Comparison of ENCODE assay signal across 15 cellular contexts in the genomic region with DNA sequence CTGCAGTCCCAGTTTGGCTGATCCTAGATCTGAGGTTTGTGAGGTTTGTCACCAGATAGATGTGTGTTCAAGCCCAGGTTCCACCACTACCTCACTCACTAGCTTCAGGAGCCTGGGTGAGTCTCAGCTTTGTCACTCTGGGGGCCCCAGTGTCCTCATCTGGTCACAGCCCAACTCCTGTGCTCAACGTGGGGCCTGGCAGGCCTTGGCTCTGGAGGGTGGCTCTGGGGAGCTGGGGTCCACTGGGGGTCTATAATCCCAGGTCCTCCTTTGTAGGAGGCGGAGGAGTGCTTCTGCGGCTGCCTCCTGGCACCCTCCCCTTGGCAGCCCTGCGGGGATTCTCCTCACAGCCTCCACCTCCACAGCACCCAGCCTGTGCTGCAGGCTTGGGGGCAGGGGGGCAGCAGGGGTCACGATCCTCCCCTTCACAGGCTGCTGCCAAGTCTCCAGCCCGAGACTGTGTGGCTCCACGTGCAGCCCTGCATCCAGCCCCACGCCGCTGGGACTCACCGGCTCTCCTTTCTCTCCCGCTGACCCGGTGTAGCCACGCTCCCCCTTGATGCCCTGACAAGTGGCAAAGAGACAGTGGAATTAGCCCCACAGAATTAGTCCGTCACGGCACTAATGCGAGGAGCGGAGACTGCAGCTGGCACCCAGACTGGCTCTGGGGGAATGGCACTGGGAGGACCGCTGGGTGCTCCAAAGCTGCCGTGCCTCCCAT. TPM values are rescaled to one million over a fixed set of nuclear protein-coding genes. Genes with fewer than 3 reads are reported as not detected.
DNase-seq lines count a peak whose midpoint lies in the region; ATAC-seq and TF ChIP-seq lines count a peak whose summit lies in the region.
"Had no signal": no experiment of that assay in that cellular context is flagged by ENCODE, and none has a peak within 500 bp of the region (broad histone marks: within the 10 kb centered on the region; RNA-seq: fewer than 3 reads in every experiment).

No MANE protein-coding gene starts in this region.

- H3K27ac ChIP-seq in breast epithelium, result peak overlapping the region; percentile 54 to 55
- peak overlapping the region; percentile 34 to 49 for H3K27ac ChIP-seq in tibial artery

- no peaks in the 10 kb centered on the region for H3K36me3 ChIP-seq in breast epithelium
- no peaks in the 10 kb centered on the region for H3K36me3 ChIP-seq in mucosa of stomach (ENCODE audit: control insufficient read depth, insufficient read depth, low read length)
- peaks cover 0 to 43% (median 0%) of the 10 kb centered on the region in 3 donors for H3K36me3 ChIP-seq in tibial artery

- H3K9me3 ChIP-seq in breast epithelium (no peaks in the 10 kb centered on the region), mucosa of stomach (ENCODE audit: control insufficient read depth, low read length) (no peaks in the 10 kb centered on the region), tibial artery (no peaks in the 10 kb centered on the region)
- H3K9me3 ChIP-seq: ascending aorta had no signal

- H3K27me3 ChIP-seq in breast epithelium, result no peaks in the 10 kb centered on the region
- H3K27me3 ChIP-seq in mucosa of stomach (ENCODE audit: control insufficient read depth, insufficient read depth, low read length), result peaks cover 5% of the 10 kb centered on the region
- H3K27me3 ChIP-seq in tibial artery, result no peaks in the 10 kb centered on the region
- H3K27me3 ChIP-seq: ascending aorta had no signal

- no peak for ATAC-seq in GM21717 (IDR thresholded peaks at IDR 0.05; ENCODE audit: unreplicated experiment)

- no peak for TF ChIP-seq POLR2A in breast epithelium (IDR thresholded peaks at IDR 0.05)

- H3K4me1 ChIP-seq in breast epithelium (peaks cover 7 to 25% of the 10 kb centered on the region in 2 donors), mucosa of stomach (ENCODE audit: control insufficient read depth, insufficient read depth, low read length) (peaks cover 50% of the 10 kb centered on the region), tibial artery (peaks cover 8 to 64% (median 52%) of the 10 kb centered on the region in 4 donors)

- H3K4me3 ChIP-seq in breast epithelium (no peak overlapping the region), mucosa of stomach (ENCODE audit: low read length) (no peak overlapping the region), tibial artery (no peak overlapping the region)
- H3K4me3 ChIP-seq: ascending aorta had no signal

- peak; percentile 30 for DNase-seq in NCI-H69 (lab: John Stamatoyannopoulos, UW)
- DNase-seq in breast epithelium (ENCODE audit: low spot score in 2 of 2), result no peak
- DNase-seq in tibial artery, result no peak
- DNase-seq in GM19238 (ENCODE audit: insufficient read length, low spot score), result no peak
- no peak for DNase-seq in GM03348 (ENCODE audit: low spot score)
- DNase-seq: activated CD4-positive, alpha-beta T cell treated with anti-CD3 and anti-CD28 coated beads, Interleukin-2, amount 10 ng/mL, durations not matched to agents 7 days and 5 days; activated CD8-positive, alpha-beta memory T cell treated with anti-CD3 and anti-CD28 coated beads, Interleukin-2, amount 50 U/mL, for 48 hours; KG1; NCI-H1092; NCI-H2107; NCI-H748 treated with DMSO at 0.1 percent for 48 hours had no signal

- TF ChIP-seq CTCF in breast epithelium (IDR thresholded peaks at IDR 0.05) (no peak), tibial artery (IDR thresholded peaks at IDR 0.05) (no peak)

- peak overlapping the region; percentile 5 for H3K9ac ChIP-seq in mucosa of stomach (ENCODE audit: low read length)

- intact Hi-C loops in breast epithelium (cut with DNase I; ENCODE audit: low total_unique reads), result loop anchor here (5.0 kb wide), 1 partner anchor 40 kb away; no protein-coding TSS in a partner anchor
- intact Hi-C loops in tibial artery (cut with DNase I; ENCODE audit: low total_unique reads), result loop anchor here (10.0 kb wide), 2 partner anchors 298 to 408 kb away; a partner anchor contains a TSS

RNA-seq across cellular contexts. Expression of a gene that starts 22.5 kb away (rescaled TPM):
- total RNA-seq in breast epithelium, result 10 to 100 TPM; 67.8 to 84.9 (median 70.1) TPM

RNA-seq across cellular contexts. Expression of a gene that starts 36.6 kb away (rescaled TPM):
- total RNA-seq in breast epithelium, result 10 to 100 TPM; 55.2 to 79.5 (median 58.7) TPM
- total RNA-seq: activated CD4-positive, alpha-beta T cell treated with anti-CD3 and anti-CD28 coated beads, Interleukin-2, amount 10 ng/mL, durations not matched to agents 7 days and 5 days had no signal

RNA-seq across cellular contexts. Expression of a gene that starts 49.7 kb away (rescaled TPM):
- not detected for total RNA-seq in breast epithelium
- total RNA-seq: activated CD4-positive, alpha-beta T cell treated with anti-CD3 and anti-CD28 coated beads, Interleukin-2, amount 10 ng/mL, durations not matched to agents 7 days and 5 days; ascending aorta; renal cortical epithelial cell had no signal
